ENCODE assay signal across 8 cellular contexts in the genomic region with DNA sequence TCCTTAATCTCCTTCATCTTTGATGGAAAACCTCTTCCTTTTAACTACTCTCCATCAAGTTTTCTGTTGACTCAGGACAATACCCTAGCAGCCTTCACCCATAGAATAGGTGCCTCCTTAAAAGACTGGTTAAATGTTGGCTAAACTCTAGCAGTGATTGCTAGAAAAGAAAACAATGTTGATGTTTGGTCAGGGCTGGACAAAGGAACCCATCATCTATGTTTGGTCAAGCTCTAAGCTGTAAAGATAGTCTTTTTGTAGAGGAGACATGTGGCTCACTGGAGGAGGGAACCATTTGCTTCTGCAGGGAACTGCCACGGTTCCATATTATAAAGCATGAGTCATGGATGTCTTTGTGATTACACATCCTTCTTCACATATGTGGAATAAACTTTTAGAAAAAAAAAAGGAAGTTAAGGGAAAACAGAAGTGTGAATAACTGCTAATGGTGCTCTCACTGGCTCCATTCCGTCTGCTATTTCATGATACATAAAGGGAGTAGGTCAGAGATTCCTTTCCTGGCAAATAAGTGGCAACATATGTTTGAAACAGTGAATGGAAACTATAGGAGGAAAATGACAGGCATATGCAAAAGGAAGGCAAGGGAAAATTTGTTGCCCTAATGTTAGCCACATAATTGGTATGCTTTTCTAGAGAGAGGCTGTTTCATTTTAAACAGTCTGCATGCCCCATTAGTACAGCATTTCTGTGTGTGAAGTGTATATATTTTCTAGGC.
A peak's percentile ranks its signal among the peaks of the same experiment; 100 is the strongest.
DNase-seq lines count a peak whose midpoint lies in the region; ATAC-seq and TF ChIP-seq lines count a peak whose summit lies in the region.

No MANE protein-coding gene starts in this region.

- no peak for TF ChIP-seq CTCF in lower lobe of right lung (IDR thresholded peaks at IDR 0.05)

- H3K27me3 Mint-ChIP-seq in activated CD4-positive, alpha-beta T cell treated with anti-CD3 and anti-CD28 coated beads, Interleukin-2, amount 10 ng/mL, durations not matched to agents 24 days and 14 days = no peaks in the 10 kb centered on the region

- intact Hi-C loops in lower lobe of right lung (cut with DNase I) = no loop called here
- intact Hi-C loops in activated CD4-positive, alpha-beta T cell treated with anti-CD3 and anti-CD28 coated beads, Interleukin-2, amount 10 ng/mL, durations not matched to agents 24 days and 14 days (cut with micrococcal nuclease) = no loop called here

- H3K36me3 Mint-ChIP-seq in activated CD4-positive, alpha-beta T cell treated with anti-CD3 and anti-CD28 coated beads, Interleukin-2, amount 10 ng/mL, durations not matched to agents 24 days and 14 days (ENCODE audit: low read depth) = no peaks in the 10 kb centered on the region

- ATAC-seq in lower lobe of right lung (peak; percentile 72 to 74), GM19023 (IDR thresholded peaks at IDR 0.05; ENCODE audit: unreplicated experiment) (no peak)

- H3K36me3 ChIP-seq in lower lobe of right lung = no peaks in the 10 kb centered on the region

- no peaks in the 10 kb centered on the region for H3K9me3 Mint-ChIP-seq in activated CD4-positive, alpha-beta T cell treated with anti-CD3 and anti-CD28 coated beads, Interleukin-2, amount 10 ng/mL, durations not matched to agents 24 days and 14 days

- H3K4me1 ChIP-seq in lower lobe of right lung = peaks cover 2% of the 10 kb centered on the region

- H3K4me1 Mint-ChIP-seq in activated CD4-positive, alpha-beta T cell treated with anti-CD3 and anti-CD28 coated beads, Interleukin-2, amount 10 ng/mL, durations not matched to agents 24 days and 14 days = peaks cover 9% of the 10 kb centered on the region

- H3K4me3 ChIP-seq in lower lobe of right lung = no peak overlapping the region

- H3K9me3 ChIP-seq in lower lobe of right lung = no peaks in the 10 kb centered on the region

- DNase-seq in CD1c-positive myeloid dendritic cell (ENCODE audit: extremely low spot score) = peak; percentile 90
- DNase-seq in KBM-7 = peak; percentile 84
- peak; percentile 84 for DNase-seq in amniotic epithelial cell (ENCODE audit: low read depth)
- DNase-seq in lower lobe of right lung = no peak
- DNase-seq in activated CD4-positive, alpha-beta T cell treated with anti-CD3 and anti-CD28 coated beads, Interleukin-2, amount 10 ng/mL, durations not matched to agents 24 days and 14 days = no peak
- no peak for DNase-seq in NCI-H526 (lab: John Stamatoyannopoulos, UW)
- DNase-seq in occipital lobe (lab: John Stamatoyannopoulos, UW) = no peak

- peak overlapping the region; percentile 42 for H3K27ac ChIP-seq in lower lobe of right lung

- no peak overlapping the region for H3K27ac Mint-ChIP-seq in activated CD4-positive, alpha-beta T cell treated with anti-CD3 and anti-CD28 coated beads, Interleukin-2, amount 10 ng/mL, durations not matched to agents 24 days and 14 days

- no peaks in the 10 kb centered on the region for H3K27me3 ChIP-seq in lower lobe of right lung (ENCODE audit: low read depth)

- in situ Hi-C loops in KBM-7 (cut with MboI; ENCODE audit: low pct_unique_long_range_greater_than_20kb, low sequenced_read_pairs) = no loop called here

- no peak overlapping the region for H3K4me3 Mint-ChIP-seq in activated CD4-positive, alpha-beta T cell treated with anti-CD3 and anti-CD28 coated beads, Interleukin-2, amount 10 ng/mL, durations not matched to agents 24 days and 14 days

Comparison
In these comparisons a context has a peak if more than half of its experiments do, and no peak if none do; other contexts are left out.
1. DNase-seq: peak in CD1c-positive myeloid dendritic cell (single experiment), KBM-7 (single experiment) and amniotic epithelial cell (single experiment); none in lower lobe of right lung (single experiment), activated CD4-positive, alpha-beta T cell treated with anti-CD3 and anti-CD28 coated beads, Interleukin-2, amount 10 ng/mL, durations not matched to agents 24 days and 14 days (single experiment), NCI-H526 (0 of 2) and occipital lobe (single experiment).